In the genomic region with DNA sequence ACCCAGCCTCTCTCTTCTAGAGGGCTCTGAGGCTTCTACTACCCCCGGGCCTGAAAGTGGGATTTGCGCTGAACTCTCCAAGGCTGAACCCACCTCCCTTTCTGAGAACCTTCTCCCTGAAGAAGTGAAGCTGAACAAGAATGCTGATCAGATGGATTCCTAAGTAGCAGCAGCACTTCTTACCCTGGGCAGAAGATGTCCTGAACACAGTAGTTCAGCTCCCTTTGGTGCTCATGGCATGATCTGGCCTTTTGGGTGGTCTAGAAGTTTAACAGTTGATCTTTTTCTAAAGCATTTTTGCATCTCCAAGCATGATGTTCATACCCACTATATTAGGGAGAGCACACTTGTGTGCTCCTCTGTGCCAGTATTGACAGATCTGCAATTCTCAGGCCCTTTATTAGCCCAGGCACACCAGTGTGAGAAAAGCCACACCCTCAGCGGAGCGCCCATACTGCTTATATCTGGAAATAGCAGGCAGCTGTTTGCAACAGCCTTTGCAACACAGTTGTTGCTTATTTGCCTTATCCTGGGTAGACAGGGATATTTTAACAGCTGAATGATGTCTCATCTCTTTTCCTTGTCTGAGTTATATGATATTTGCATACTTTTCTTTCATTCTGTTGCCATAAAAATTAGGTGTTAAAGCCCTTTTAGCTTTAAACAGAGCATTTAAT, we compare ENCODE assay signal across 15 cellular contexts.
"Had no signal": no experiment of that assay in that cellular context is flagged by ENCODE, and none has a peak within 500 bp of the region (broad histone marks: within the 10 kb centered on the region; RNA-seq: fewer than 3 reads in every experiment).

No MANE protein-coding gene starts in this region.

- H3K9me3 ChIP-seq: adrenal gland, upper lobe of right lung had no signal

- H3K9me3 Mint-ChIP-seq: activated T-helper 2 cell treated with anti-CD3 and anti-CD28 coated beads, Interferon-gamma antibody, Interleukin-2, Interleukin-4, amounts not matched to agents 10 μg/mL and 5 μg/mL and 100 μg/mL, durations not matched to agents 14 hours and 24 hours and 36 hours; effector memory CD8-positive, alpha-beta T cell; immature natural killer cell; stimulated activated naive CD8-positive, alpha-beta T cell treated with anti-CD3 and anti-CD28 coated beads, Interleukin-15, Interleukin-2, amounts not matched to agents 100 ng/mL and 50 ng/mL, for 24 hours had no signal

- H3K27me3 ChIP-seq: adrenal gland, upper lobe of right lung had no signal

- ATAC-seq: effector memory CD8-positive, alpha-beta T cell; upper lobe of right lung had no signal

- H3K27ac Mint-ChIP-seq: activated T-helper 2 cell treated with anti-CD3 and anti-CD28 coated beads, Interferon-gamma antibody, Interleukin-2, Interleukin-4, amounts not matched to agents 10 μg/mL and 5 μg/mL and 100 μg/mL, durations not matched to agents 14 hours and 24 hours and 36 hours; effector memory CD8-positive, alpha-beta T cell; immature natural killer cell; stimulated activated naive CD8-positive, alpha-beta T cell treated with anti-CD3 and anti-CD28 coated beads, Interleukin-15, Interleukin-2, amounts not matched to agents 100 ng/mL and 50 ng/mL, for 24 hours had no signal

- H3K4me1 ChIP-seq: upper lobe of right lung had no signal

- H3K4me1 Mint-ChIP-seq: immature natural killer cell had no signal

- H3K27ac ChIP-seq: adrenal gland, upper lobe of right lung had no signal

- H3K27me3 Mint-ChIP-seq: stimulated activated naive CD8-positive, alpha-beta T cell treated with anti-CD3 and anti-CD28 coated beads, Interleukin-15, Interleukin-2, amounts not matched to agents 100 ng/mL and 50 ng/mL, for 24 hours had no signal

- DNase-seq: activated CD4-positive, alpha-beta T cell treated with anti-CD3 and anti-CD28 coated beads, Interleukin-2, amount 50 U/mL, for 1 hour; activated CD4-positive, CD25-positive, alpha-beta regulatory T cell; activated naive CD4-positive, alpha-beta T cell treated with anti-CD3 and anti-CD28 coated beads, Interleukin-2, amount 50 U/mL, for 16 hours; adrenal gland; central memory CD4-positive, alpha-beta T cell; cortex of kidney; effector memory CD8-positive, alpha-beta T cell; glutamatergic neuron; immature natural killer cell; stimulated activated CD4-positive, alpha-beta T cell treated with anti-CD3 and anti-CD28 coated beads, Interleukin-4, amount 100 ng/mL, for 24 hours; T-helper 1 cell; upper lobe of right lung had no signal

- H3K4me3 Mint-ChIP-seq: effector memory CD8-positive, alpha-beta T cell; immature natural killer cell; stimulated activated naive CD8-positive, alpha-beta T cell treated with anti-CD3 and anti-CD28 coated beads, Interleukin-15, Interleukin-2, amounts not matched to agents 100 ng/mL and 50 ng/mL, for 24 hours had no signal

- H3K36me3 Mint-ChIP-seq: immature natural killer cell had no signal

- H3K4me3 ChIP-seq: adrenal gland, lung, upper lobe of right lung had no signal
